ENCODE assay signal across 15 cellular contexts in the genomic region with DNA sequence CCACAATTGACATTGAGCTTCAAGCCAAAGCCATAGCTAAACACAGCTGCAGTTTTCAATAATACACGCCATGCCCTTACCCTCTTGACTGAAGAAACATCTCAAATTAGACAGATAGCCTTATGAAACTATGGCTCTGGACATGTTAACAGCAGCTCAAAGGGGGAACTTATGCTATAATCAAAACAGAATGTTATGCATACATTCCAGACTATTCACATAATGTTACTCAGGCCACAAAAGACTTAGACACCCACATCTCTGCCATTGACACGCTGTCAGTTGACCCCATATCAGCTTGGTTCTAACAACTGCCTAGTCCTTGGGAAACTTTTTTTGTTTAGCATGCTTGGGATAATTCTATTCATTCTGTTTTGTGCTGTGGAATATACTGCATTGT.
"Had no signal": no experiment of that assay in that cellular context is flagged by ENCODE, and none has a peak within 500 bp of the region (broad histone marks: within the 10 kb centered on the region; RNA-seq: fewer than 3 reads in every experiment).

No MANE protein-coding gene starts in this region.

- FAIRE-seq: keratinocyte, pancreas had no signal

- H3K4me3 ChIP-seq: neural progenitor cell, pancreas, sigmoid colon, stomach, thoracic aorta had no signal

- H3K9me3 ChIP-seq: pancreas, sigmoid colon, stomach, thoracic aorta had no signal

- H3K36me3 Mint-ChIP-seq: activated CD4-positive, alpha-beta memory T cell treated with anti-CD3 and anti-CD28 coated beads for 36 hours; activated naive CD4-positive, alpha-beta T cell treated with anti-CD3 and anti-CD28 coated beads, Interleukin-2, amount 10 ng/mL, durations not matched to agents 7 days and 5 days; brain; neural progenitor cell had no signal

- H3K27ac Mint-ChIP-seq: activated CD4-positive, alpha-beta memory T cell treated with anti-CD3 and anti-CD28 coated beads for 36 hours; activated T-cell treated with anti-CD3 and anti-CD28 coated beads, Interleukin-2, amount 50 U/mL, for 24 hours; dendritic cell treated with granulocyte-macrophage colony-stimulating factor and Interleukin-4, amounts not matched to agents 40 ng/mL and 50 ng/mL, for 4 days; effector memory CD8-positive, alpha-beta T cell had no signal

- H3K27me3 ChIP-seq: pancreas, sigmoid colon, stomach had no signal

- H3K4me3 Mint-ChIP-seq: activated CD4-positive, alpha-beta memory T cell treated with anti-CD3 and anti-CD28 coated beads for 36 hours; activated naive CD4-positive, alpha-beta T cell treated with anti-CD3 and anti-CD28 coated beads, Interleukin-2, amount 10 ng/mL, durations not matched to agents 7 days and 5 days; activated T-cell treated with anti-CD3 and anti-CD28 coated beads, Interleukin-2, amount 50 U/mL, for 24 hours; central memory CD8-positive, alpha-beta T cell; dendritic cell treated with granulocyte-macrophage colony-stimulating factor and Interleukin-4, amounts not matched to agents 40 ng/mL and 50 ng/mL, for 4 days; effector memory CD8-positive, alpha-beta T cell; neural progenitor cell had no signal

- H3K27me3 Mint-ChIP-seq: activated CD4-positive, alpha-beta memory T cell treated with anti-CD3 and anti-CD28 coated beads for 36 hours; activated T-cell treated with anti-CD3 and anti-CD28 coated beads, Interleukin-2, amount 50 U/mL, for 24 hours; central memory CD8-positive, alpha-beta T cell; dendritic cell treated with granulocyte-macrophage colony-stimulating factor and Interleukin-4, amounts not matched to agents 40 ng/mL and 50 ng/mL, for 4 days; effector memory CD8-positive, alpha-beta T cell had no signal

- ATAC-seq: effector memory CD8-positive, alpha-beta T cell; left lobe of liver; pancreas had no signal

- H3K4me2 ChIP-seq: neural progenitor cell had no signal

- H2AFZ ChIP-seq: neural progenitor cell had no signal

- DNase-seq: activated CD4-positive, alpha-beta memory T cell treated with anti-CD3 and anti-CD28 coated beads for 36 hours; activated naive CD4-positive, alpha-beta T cell treated with anti-CD3 and anti-CD28 coated beads, Interleukin-2, amount 10 ng/mL, durations not matched to agents 7 days and 5 days; activated T-cell treated with anti-CD3 and anti-CD28 coated beads, Interleukin-2, amount 50 U/mL, for 24 hours; effector memory CD8-positive, alpha-beta T cell; pancreas; sigmoid colon; stimulated activated CD4-positive, alpha-beta T cell treated with anti-CD3 and anti-CD28 coated beads, Interleukin-1b, Interleukin-23, amount 100 ng/mL, for 48 hours; stomach had no signal

- H3K27ac ChIP-seq: neural progenitor cell, pancreas, sigmoid colon, stomach, thoracic aorta had no signal

- H3K9ac ChIP-seq: neural progenitor cell had no signal

- H3K9me3 Mint-ChIP-seq: activated CD4-positive, alpha-beta memory T cell treated with anti-CD3 and anti-CD28 coated beads for 36 hours; activated naive CD4-positive, alpha-beta T cell treated with anti-CD3 and anti-CD28 coated beads, Interleukin-2, amount 10 ng/mL, durations not matched to agents 7 days and 5 days; activated T-cell treated with anti-CD3 and anti-CD28 coated beads, Interleukin-2, amount 50 U/mL, for 24 hours; brain; central memory CD8-positive, alpha-beta T cell; dendritic cell treated with granulocyte-macrophage colony-stimulating factor and Interleukin-4, amounts not matched to agents 40 ng/mL and 50 ng/mL, for 4 days; effector memory CD8-positive, alpha-beta T cell; neural progenitor cell had no signal

- H3K36me3 ChIP-seq: neural progenitor cell, pancreas, sigmoid colon, stomach, thoracic aorta had no signal
